8 cellular contexts compared by ENCODE assay signal in genomic region chr7:137933270-137934017, GRCh38.
A peak's percentile ranks its signal among the peaks of the same experiment; 100 is the strongest.
DNase-seq lines count a peak whose midpoint lies in the region; ATAC-seq and TF ChIP-seq lines count a peak whose summit lies in the region.

No MANE protein-coding gene starts in this region.

- H3K27ac ChIP-seq in epithelial cell of prostate, result peak overlapping the region; percentile 86

- intact Hi-C loops in CD14-positive monocyte (cut with micrococcal nuclease), result no loop called here

- peak overlapping the region; percentile 8 to 85 (median 66) for H3K27ac Mint-ChIP-seq in CD14-positive monocyte
- peak overlapping the region; percentile 39 for H3K27ac Mint-ChIP-seq in neural crest cell (ENCODE audit: unreplicated experiment)

- no peak for ATAC-seq in GM21381 (IDR thresholded peaks at IDR 0.05; ENCODE audit: unreplicated experiment)

- H3K4me1 Mint-ChIP-seq in CD14-positive monocyte (peaks cover 56% of the 10 kb centered on the region), neural crest cell (peaks cover 38% of the 10 kb centered on the region)

- H3K27me3 Mint-ChIP-seq in CD14-positive monocyte (ENCODE audit: low read depth in 3 of 3), result no peaks in the 10 kb centered on the region
- no peaks in the 10 kb centered on the region for H3K27me3 Mint-ChIP-seq in neural crest cell (ENCODE audit: low read depth)

- peaks cover 2 to 5% of the 10 kb centered on the region in 2 donors for H3K36me3 Mint-ChIP-seq in CD14-positive monocyte
- H3K36me3 Mint-ChIP-seq in neural crest cell (ENCODE audit: low read depth), result peaks cover 4% of the 10 kb centered on the region

- DNase-seq in CD14-positive monocyte (ENCODE audit: low spot score), result no peak
- peak; percentile 83 for DNase-seq in RPMI7951 (ENCODE audit: low read depth)
- no peak for DNase-seq in epithelial cell of prostate (ENCODE audit: low read depth, low spot score)
- DNase-seq in neural crest cell (ENCODE audit: low read depth, low spot score), result no peak
- DNase-seq in NCI-H1417 treated with DMSO at 0.1 percent for 48 hours (lab: John Stamatoyannopoulos, UW), result no peak
- DNase-seq in stimulated activated naive CD4-positive, alpha-beta T cell (lab: John Stamatoyannopoulos, UW), result no peak
- no peak for DNase-seq in OCI-M2 (lab: John Stamatoyannopoulos, UW; ENCODE audit: unreplicated experiment)

- no peak for TF ChIP-seq CTCF in CD14-positive monocyte (IDR thresholded peaks at IDR 0.05)
- no peak for TF ChIP-seq CTCF in neural crest cell (conservative IDR thresholded peaks at IDR 0.05)

- H3K9me3 Mint-ChIP-seq in CD14-positive monocyte, result peaks cover 0 to 2% (median 0%) of the 10 kb centered on the region in 7 donors
- peaks cover 4% of the 10 kb centered on the region for H3K9me3 Mint-ChIP-seq in neural crest cell

- H3K4me3 Mint-ChIP-seq in CD14-positive monocyte (peak overlapping the region in 1 of 2 donors; percentile 31), neural crest cell (no peak overlapping the region)
